1 cellular context compared by ENCODE assay signal in genomic region chr4:181674315-181674714, GRCh38.
TF ChIP-seq lines count a peak whose summit lies in the region.

No MANE protein-coding gene starts in this region.

TF ChIP-seq in SK-N-SH, 30 proteins besides CTCF, POLR2A, EP300 and RAD21 (continued from another document):
- TF ChIP-seq, protein P1, sequence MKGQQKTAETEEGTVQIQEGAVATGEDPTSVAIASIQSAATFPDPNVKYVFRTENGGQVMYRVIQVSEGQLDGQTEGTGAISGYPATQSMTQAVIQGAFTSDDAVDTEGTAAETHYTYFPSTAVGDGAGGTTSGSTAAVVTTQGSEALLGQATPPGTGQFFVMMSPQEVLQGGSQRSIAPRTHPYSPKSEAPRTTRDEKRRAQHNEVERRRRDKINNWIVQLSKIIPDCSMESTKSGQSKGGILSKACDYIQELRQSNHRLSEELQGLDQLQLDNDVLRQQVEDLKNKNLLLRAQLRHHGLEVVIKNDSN (IDR thresholded peaks at IDR 0.05; ENCODE audit: borderline replicate concordance, low read depth) = no peak
- TF ChIP-seq MEF2A (IDR thresholded peaks at IDR 0.05; ENCODE audit: borderline replicate concordance, low read depth) (no peak), RXRA (IDR thresholded peaks at IDR 0.05; ENCODE audit: borderline replicate concordance, low read depth) (no peak)
